Comparison of ENCODE assay signal across 8 cellular contexts in genomic region chrX:99413317-99413716, GRCh38.
"Had no signal": no experiment of that assay in that cellular context is flagged by ENCODE, and none has a peak within 500 bp of the region (broad histone marks: within the 10 kb centered on the region; RNA-seq: fewer than 3 reads in every experiment).

No MANE protein-coding gene starts in this region.

- H3K9ac ChIP-seq: GM23248 had no signal

- H3K4me2 ChIP-seq: GM23338 had no signal

- H3K36me3 ChIP-seq: HAP-1 had no signal

- ATAC-seq: GM23338, HCT116 had no signal

- H3K4me1 ChIP-seq: HAP-1 had no signal

- H3K9me3 ChIP-seq: HAP-1 had no signal

- DNase-seq: GM23248, H7, H9, HCEC 1CT, HFFc6 had no signal

- H3K4me3 ChIP-seq: GM23248, GM23338, HAP-1 had no signal

- H2AFZ ChIP-seq: GM23248, GM23338 had no signal

- H3K27ac ChIP-seq: GM23248 had no signal
